Comparison of ENCODE assay signal across 36 cellular contexts in the genomic region with DNA sequence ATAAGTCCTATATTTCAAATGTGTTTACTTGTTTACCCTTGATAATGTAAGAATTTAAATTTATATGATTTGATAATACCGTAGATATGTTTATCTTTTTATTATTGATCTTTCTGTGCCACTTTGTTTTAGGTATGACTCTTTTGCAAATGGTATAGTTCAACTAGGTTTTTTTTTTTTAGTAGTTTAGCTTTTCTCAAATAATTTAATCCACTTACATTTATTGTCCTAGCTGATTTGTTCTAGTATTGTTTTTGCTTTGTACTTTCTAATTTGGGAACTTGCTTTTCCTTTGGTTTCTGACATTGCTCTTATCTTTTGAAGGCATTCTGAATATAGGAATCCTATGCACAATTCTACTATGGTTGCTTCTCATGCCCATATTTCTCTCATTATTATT.
"Had no signal": no experiment of that assay in that cellular context is flagged by ENCODE, and none has a peak within 500 bp of the region (broad histone marks: within the 10 kb centered on the region; RNA-seq: fewer than 3 reads in every experiment).

No MANE protein-coding gene starts in this region.

- H3K36me3 ChIP-seq: ascending aorta, cardiac muscle cell, WERI-Rb-1 had no signal

- H3K27ac ChIP-seq: ascending aorta, cardiac muscle cell, WERI-Rb-1 had no signal

- H3K27ac Mint-ChIP-seq: activated CD4-positive, alpha-beta memory T cell treated with anti-CD3 and anti-CD28 coated beads, Interleukin-2, amount 10 ng/mL, durations not matched to agents 7 days and 5 days; activated CD4-positive, alpha-beta T cell treated with anti-CD3 and anti-CD28 coated beads for 36 hours; activated CD4-positive, alpha-beta T cell treated with anti-CD3 and anti-CD28 coated beads, Interleukin-2, amount 10 ng/mL, durations not matched to agents 7 days and 5 days; activated CD8-positive, alpha-beta memory T cell treated with anti-CD3 and anti-CD28 coated beads, Interleukin-2, amount 10 ng/mL, durations not matched to agents 7 days and 5 days; activated CD8-positive, alpha-beta T cell treated with anti-CD3 and anti-CD28 coated beads, Interleukin-2, amount 10 ng/mL, durations not matched to agents 7 days and 5 days; activated naive CD4-positive, alpha-beta T cell treated with anti-CD3 and anti-CD28 coated beads, Interleukin-2, amount 10 ng/mL, durations not matched to agents 7 days and 5 days; activated naive CD4-positive, alpha-beta T cell treated with anti-CD3 and anti-CD28 coated beads, Interleukin-2, amount 50 U/mL, for 24 hours; activated naive CD8-positive, alpha-beta T cell; activated naive CD8-positive, alpha-beta T cell treated with anti-CD3 and anti-CD28 coated beads, Interleukin-2, amount 10 ng/mL, durations not matched to agents 7 days and 5 days; activated naive CD8-positive, alpha-beta T cell treated with anti-CD3 and anti-CD28 coated beads, Interleukin-2, amount 50 U/mL, for 24 hours; activated T-cell treated with anti-CD3 and anti-CD28 coated beads, Interleukin-2, amount 50 U/mL, for 24 hours; activated T-helper 2 cell treated with anti-CD3 and anti-CD28 coated beads, Interferon-gamma antibody, Interleukin-2, Interleukin-4, amounts not matched to agents 10 μg/mL and 5 μg/mL and 100 μg/mL, durations not matched to agents 14 hours and 24 hours and 36 hours; brain; T-helper 17 cell; WTC11 had no signal

- DNase-seq: activated CD4-positive, alpha-beta memory T cell treated with anti-CD3 and anti-CD28 coated beads, Interleukin-2, amount 10 ng/mL, durations not matched to agents 7 days and 5 days; activated CD4-positive, alpha-beta T cell treated with anti-CD3 and anti-CD28 coated beads for 1 hour; activated CD4-positive, alpha-beta T cell treated with anti-CD3 and anti-CD28 coated beads for 36 hours; activated CD4-positive, alpha-beta T cell treated with anti-CD3 and anti-CD28 coated beads for 48 hours; activated CD4-positive, alpha-beta T cell treated with anti-CD3 and anti-CD28 coated beads, Interleukin-2, amount 10 ng/mL, durations not matched to agents 7 days and 5 days; activated CD4-positive, alpha-beta T cell treated with anti-CD3 and anti-CD28 coated beads, Interleukin-2, amount 50 U/mL, for 48 hours; activated CD4-positive, CD25-positive, alpha-beta regulatory T cell; activated CD8-positive, alpha-beta memory T cell treated with anti-CD3 and anti-CD28 coated beads for 24 hours; activated CD8-positive, alpha-beta memory T cell treated with anti-CD3 and anti-CD28 coated beads, Interleukin-2, amount 10 ng/mL, durations not matched to agents 7 days and 5 days; activated CD8-positive, alpha-beta memory T cell treated with anti-CD3 and anti-CD28 coated beads, Interleukin-2, amount 50 U/mL, for 48 hours; activated CD8-positive, alpha-beta T cell treated with anti-CD3 and anti-CD28 coated beads, Interleukin-2, amount 10 ng/mL, durations not matched to agents 7 days and 5 days; activated effector memory CD4-positive, alpha-beta T cell treated with Interleukin-2 at 50 U/mL for 16 hours; activated gamma-delta T cell; activated naive CD4-positive, alpha-beta T cell treated with anti-CD3 and anti-CD28 coated beads, Interleukin-2, amount 10 ng/mL, durations not matched to agents 7 days and 5 days; activated naive CD4-positive, alpha-beta T cell treated with Interleukin-2 at 50 U/mL for 16 hours; activated naive CD8-positive, alpha-beta T cell treated with anti-CD3 and anti-CD28 coated beads, Interleukin-2, amount 10 ng/mL, durations not matched to agents 7 days and 5 days; activated naive CD8-positive, alpha-beta T cell treated with anti-CD3 and anti-CD28 coated beads, Interleukin-2, amount 50 U/mL, for 24 hours; activated T-cell treated with anti-CD3 and anti-CD28 coated beads, Interleukin-2, amount 50 U/mL, for 24 hours; activated T-cell treated with anti-CD3 and anti-CD28 coated beads, Interleukin-2, amount 50 U/mL, for 48 hours; amygdala; anterior cingulate cortex; caudate nucleus; cerebellar nuclear complex; T-helper 17 cell; T-helper 9 cell; WERI-Rb-1 had no signal

- H3K9me3 ChIP-seq: ascending aorta had no signal

- H3K27me3 ChIP-seq: ascending aorta, cardiac muscle cell had no signal

- FAIRE-seq: bronchial epithelial cell had no signal

- H3K4me1 Mint-ChIP-seq: central memory CD8-positive, alpha-beta T cell had no signal

- H3K4me3 ChIP-seq: ascending aorta, cardiac muscle cell had no signal

- H3K27me3 Mint-ChIP-seq: activated naive CD4-positive, alpha-beta T cell treated with anti-CD3 and anti-CD28 coated beads, Interleukin-2, amount 50 U/mL, for 24 hours; activated naive CD8-positive, alpha-beta T cell treated with anti-CD3 and anti-CD28 coated beads, Interleukin-2, amount 50 U/mL, for 24 hours; brain; T-helper 17 cell had no signal

- ATAC-seq: activated CD4-positive, alpha-beta T cell treated with anti-CD3 and anti-CD28 coated beads for 36 hours; activated CD4-positive, CD25-positive, alpha-beta regulatory T cell treated with anti-CD3 and anti-CD28 coated beads, Interleukin-2, amount 50 U/mL, for 24 hours; activated CD8-positive, alpha-beta memory T cell treated with anti-CD3 and anti-CD28 coated beads, Interleukin-2, amount 10 ng/mL, durations not matched to agents 7 days and 5 days; activated CD8-positive, alpha-beta T cell treated with anti-CD3 and anti-CD28 coated beads, Interleukin-2, amount 10 ng/mL, durations not matched to agents 7 days and 5 days; activated naive CD8-positive, alpha-beta T cell treated with anti-CD3 and anti-CD28 coated beads, Interleukin-2, amount 50 U/mL, for 24 hours; T-helper 17 cell; WTC11 had no signal

- H3K4me3 Mint-ChIP-seq: activated CD4-positive, alpha-beta memory T cell treated with anti-CD3 and anti-CD28 coated beads, Interleukin-2, amount 10 ng/mL, durations not matched to agents 7 days and 5 days; activated CD4-positive, alpha-beta T cell treated with anti-CD3 and anti-CD28 coated beads for 36 hours; activated CD4-positive, alpha-beta T cell treated with anti-CD3 and anti-CD28 coated beads, Interleukin-2, amount 10 ng/mL, durations not matched to agents 7 days and 5 days; activated CD8-positive, alpha-beta memory T cell treated with anti-CD3 and anti-CD28 coated beads, Interleukin-2, amount 10 ng/mL, durations not matched to agents 7 days and 5 days; activated CD8-positive, alpha-beta T cell treated with anti-CD3 and anti-CD28 coated beads, Interleukin-2, amount 10 ng/mL, durations not matched to agents 7 days and 5 days; activated naive CD4-positive, alpha-beta T cell treated with anti-CD3 and anti-CD28 coated beads, Interleukin-2, amount 10 ng/mL, durations not matched to agents 7 days and 5 days; activated naive CD4-positive, alpha-beta T cell treated with anti-CD3 and anti-CD28 coated beads, Interleukin-2, amount 50 U/mL, for 24 hours; activated naive CD8-positive, alpha-beta T cell; activated naive CD8-positive, alpha-beta T cell treated with anti-CD3 and anti-CD28 coated beads, Interleukin-2, amount 10 ng/mL, durations not matched to agents 7 days and 5 days; activated naive CD8-positive, alpha-beta T cell treated with anti-CD3 and anti-CD28 coated beads, Interleukin-2, amount 50 U/mL, for 24 hours; activated T-cell treated with anti-CD3 and anti-CD28 coated beads, Interleukin-2, amount 50 U/mL, for 24 hours; brain; central memory CD8-positive, alpha-beta T cell; T-helper 17 cell; WTC11 had no signal

- H3K9me3 Mint-ChIP-seq: activated CD4-positive, alpha-beta memory T cell treated with anti-CD3 and anti-CD28 coated beads, Interleukin-2, amount 10 ng/mL, durations not matched to agents 7 days and 5 days; activated CD4-positive, alpha-beta T cell treated with anti-CD3 and anti-CD28 coated beads, Interleukin-2, amount 10 ng/mL, durations not matched to agents 7 days and 5 days; activated naive CD4-positive, alpha-beta T cell treated with anti-CD3 and anti-CD28 coated beads, Interleukin-2, amount 10 ng/mL, durations not matched to agents 7 days and 5 days; activated naive CD4-positive, alpha-beta T cell treated with anti-CD3 and anti-CD28 coated beads, Interleukin-2, amount 50 U/mL, for 24 hours; activated naive CD8-positive, alpha-beta T cell treated with anti-CD3 and anti-CD28 coated beads, Interleukin-2, amount 10 ng/mL, durations not matched to agents 7 days and 5 days; activated naive CD8-positive, alpha-beta T cell treated with anti-CD3 and anti-CD28 coated beads, Interleukin-2, amount 50 U/mL, for 24 hours; activated T-cell treated with anti-CD3 and anti-CD28 coated beads, Interleukin-2, amount 50 U/mL, for 24 hours; activated T-helper 2 cell treated with anti-CD3 and anti-CD28 coated beads, Interferon-gamma antibody, Interleukin-2, Interleukin-4, amounts not matched to agents 10 μg/mL and 5 μg/mL and 100 μg/mL, durations not matched to agents 14 hours and 24 hours and 36 hours; central memory CD8-positive, alpha-beta T cell had no signal

- H3K36me3 Mint-ChIP-seq: activated naive CD8-positive, alpha-beta T cell had no signal
